ENCODE assay signal across 24 cellular contexts in genomic region chr1:8135250-8135649, GRCh38.
A peak's percentile ranks its signal among the peaks of the same experiment; 100 is the strongest.
DNase-seq lines count a peak whose midpoint lies in the region; ATAC-seq, FAIRE-seq and TF ChIP-seq lines count a peak whose summit lies in the region.
"Had no signal": no experiment of that assay in that cellular context is flagged by ENCODE, and none has a peak within 500 bp of the region (broad histone marks: within the 10 kb centered on the region; RNA-seq: fewer than 3 reads in every experiment).

No MANE protein-coding gene starts in this region.

- 81 to 84% (median 83%) methylated on average over 7 of the region's 7 CpGs for WGBS in stomach, 5 donors

- no peak for FAIRE-seq in H54 (lab: Jason Lieb, UNC)

- no peaks in the 10 kb centered on the region for H3K36me3 ChIP-seq in GM23338 (ENCODE audit: insufficient read depth)
- H3K36me3 ChIP-seq in SJSA1 = no peaks in the 10 kb centered on the region
- H3K36me3 ChIP-seq in mucosa of rectum (ENCODE audit: control insufficient read depth in 2 of 2, insufficient read depth in 2 of 2, low read length in 2 of 2) = no peaks in the 10 kb centered on the region
- H3K36me3 ChIP-seq in stomach = no peaks in the 10 kb centered on the region
- H3K36me3 ChIP-seq: left lung had no signal

- H3K4me3 Mint-ChIP-seq in GM23338 = no peak overlapping the region
- H3K4me3 Mint-ChIP-seq: activated CD4-positive, alpha-beta T cell treated with anti-CD3 and anti-CD28 coated beads, Interleukin-2, amount 10 ng/mL, durations not matched to agents 7 days and 5 days; CD8-positive, alpha-beta T cell; effector memory CD8-positive, alpha-beta T cell had no signal

- DNase-seq in GM23338 (ENCODE audit: low spot score) (no peak), SJSA1 (ENCODE audit: low read depth in 1 of 2, low spot score in 2 of 2) (no peak), stomach (no peak), DMS53 treated with DMSO at 0.1 percent for 48 hours (lab: John Stamatoyannopoulos, UW; ENCODE audit: unreplicated experiment) (no peak), H54 (ENCODE audit: insufficient read length, low spot score) (no peak)
- DNase-seq: activated CD4-positive, alpha-beta T cell treated with anti-CD3 and anti-CD28 coated beads, Interleukin-2, amount 10 ng/mL, durations not matched to agents 7 days and 5 days; activated gamma-delta T cell; amygdala; CD8-positive, alpha-beta T cell; cerebellar nuclear complex; DMS79 treated with DMSO at 0.1 percent for 48 hours; effector memory CD8-positive, alpha-beta T cell; head of caudate nucleus; KBM-7; left lung; MV-4-11; NCI-H187; NCI-H2227 treated with DMSO at 0.1 percent for 48 hours; occipital lobe; RPMI8226; stimulated activated CD4-positive, alpha-beta T cell treated with anti-CD3 and anti-CD28 coated beads, Interleukin-4, amount 100 ng/mL, for 1 hour had no signal

- H3K27ac Mint-ChIP-seq in GM23338 = no peak overlapping the region
- H3K27ac Mint-ChIP-seq: activated CD4-positive, alpha-beta T cell treated with anti-CD3 and anti-CD28 coated beads, Interleukin-2, amount 10 ng/mL, durations not matched to agents 7 days and 5 days; CD8-positive, alpha-beta T cell; effector memory CD8-positive, alpha-beta T cell had no signal

- H3K4me1 ChIP-seq in GM23338 (ENCODE audit: insufficient read depth) = peaks cover 9% of the 10 kb centered on the region
- H3K4me1 ChIP-seq in SJSA1 (replicated peaks) = peaks cover 57% of the 10 kb centered on the region
- H3K4me1 ChIP-seq in mucosa of rectum (ENCODE audit: control insufficient read depth in 2 of 2, insufficient read depth in 2 of 2, low read length in 2 of 2) = no peaks in the 10 kb centered on the region
- peaks cover 0 to 52% (median 30%) of the 10 kb centered on the region in 4 donors for H3K4me1 ChIP-seq in stomach

- intact Hi-C loops in stomach (cut with DNase I; ENCODE audit: low total_unique reads) = no loop called here

- H2AFZ ChIP-seq in GM23338 = peak overlapping the region; percentile 63; the same call in 1 of the 2 replicates

- H3K27me3 ChIP-seq in GM23338 (ENCODE audit: insufficient read depth) (no peaks in the 10 kb centered on the region), SJSA1 (replicated peaks) (no peaks in the 10 kb centered on the region), mucosa of rectum (ENCODE audit: control insufficient read depth in 2 of 2, insufficient read depth in 2 of 2, low read length in 2 of 2) (no peaks in the 10 kb centered on the region), stomach (no peaks in the 10 kb centered on the region)

- no peaks in the 10 kb centered on the region for H3K9me3 Mint-ChIP-seq in GM23338
- H3K9me3 Mint-ChIP-seq: activated CD4-positive, alpha-beta T cell treated with anti-CD3 and anti-CD28 coated beads, Interleukin-2, amount 10 ng/mL, durations not matched to agents 7 days and 5 days; CD8-positive, alpha-beta T cell; effector memory CD8-positive, alpha-beta T cell had no signal

- TF ChIP-seq POLR2A in stomach (IDR thresholded peaks at IDR 0.05) (no peak), H54 (IDR thresholded peaks at IDR 0.05; ENCODE audit: low read depth, low read length) (no peak)

- H3K4me1 Mint-ChIP-seq in GM23338 = peaks cover 23% of the 10 kb centered on the region
- H3K4me1 Mint-ChIP-seq: activated CD4-positive, alpha-beta T cell treated with anti-CD3 and anti-CD28 coated beads, Interleukin-2, amount 10 ng/mL, durations not matched to agents 7 days and 5 days had no signal

- TF ChIP-seq CTCF in GM23338 (conservative IDR thresholded peaks at IDR 0.05; ENCODE audit: low read depth in 2 of 2) (no peak), stomach (IDR thresholded peaks at IDR 0.05) (no peak)

- no peaks in the 10 kb centered on the region for H3K9me3 ChIP-seq in SJSA1 (replicated peaks)
- no peaks in the 10 kb centered on the region for H3K9me3 ChIP-seq in mucosa of rectum (ENCODE audit: control insufficient read depth in 2 of 2, low read length in 2 of 2)
- H3K9me3 ChIP-seq in stomach = no peaks in the 10 kb centered on the region
- H3K9me3 ChIP-seq: left lung had no signal

- no peaks in the 10 kb centered on the region for H3F3A ChIP-seq in GM23338 (replicated peaks; ENCODE audit: low read depth)

- H3K9me2 ChIP-seq in GM23338 (ENCODE audit: insufficient read depth) = 0 out of 2 replicates have a peak, but pooled peaks cover 3% of the 10 kb centered on the region

- no peaks in the 10 kb centered on the region for H3K36me3 Mint-ChIP-seq in GM23338 (ENCODE audit: low read depth)
- H3K36me3 Mint-ChIP-seq: CD8-positive, alpha-beta T cell had no signal

- no peak overlapping the region for H3K4me2 ChIP-seq in GM23338

- H3K4me3 ChIP-seq in GM23338 (no peak overlapping the region), SJSA1 (no peak overlapping the region), mucosa of rectum (ENCODE audit: low read length in 2 of 2) (no peak overlapping the region), stomach (no peak overlapping the region)
- H3K4me3 ChIP-seq: left lung had no signal

- H4K20me1 ChIP-seq in GM23338 (replicated peaks; ENCODE audit: insufficient read depth) = no peaks in the 10 kb centered on the region

- no peaks in the 10 kb centered on the region for H3K79me2 ChIP-seq in GM23338 (replicated peaks; ENCODE audit: insufficient read depth)

- no peak overlapping the region for H3K9ac ChIP-seq in mucosa of rectum (ENCODE audit: low read depth in 1 of 2, low read length in 2 of 2)

- TF ChIP-seq EP300 in stomach (IDR thresholded peaks at IDR 0.05) = no peak

- ATAC-seq in GM23338 = no peak
- ATAC-seq in HG03378 (IDR thresholded peaks at IDR 0.05; ENCODE audit: unreplicated experiment) = no peak
- no peak for ATAC-seq in HG03571 (IDR thresholded peaks at IDR 0.05; ENCODE audit: unreplicated experiment)
- ATAC-seq: CD8-positive, alpha-beta T cell; effector memory CD8-positive, alpha-beta T cell; left lung had no signal

- H3K27ac ChIP-seq in GM23338 (ENCODE audit: low read depth) (no peak overlapping the region), SJSA1 (peak overlapping the region; percentile 63), mucosa of rectum (ENCODE audit: low read depth in 2 of 2, low read length in 2 of 2) (peak overlapping the region; percentile 57 to 72), stomach (peak overlapping the region; percentile 58 to 90 (median 83))
- H3K27ac ChIP-seq: left lung had no signal

- H3K27me3 Mint-ChIP-seq in GM23338 (ENCODE audit: insufficient read depth, low read depth, poor library complexity) = peaks cover 2% of the 10 kb centered on the region

TF ChIP-seq in GM23338, 12 proteins besides CTCF, POLR2A, EP300 and RAD21 (continues in another document):
- TF ChIP-seq JUNB (IDR thresholded peaks at IDR 0.05; ENCODE audit: unreplicated experiment) (no peak), ZNF462 (CRISPR knock-in tag; IDR thresholded peaks at IDR 0.05) (no peak), STAT1 (IDR thresholded peaks at IDR 0.05; ENCODE audit: unreplicated experiment) (no peak)
